1 cellular context compared by ENCODE assay signal in genomic region chr15:98789020-98789419, GRCh38.
TF ChIP-seq lines count a peak whose summit lies in the region.

No MANE protein-coding gene starts in this region.

TF ChIP-seq in GM23338, 12 proteins besides CTCF, POLR2A, EP300 and RAD21 (continued from another document):
- no peak for TF ChIP-seq ZNF462 (CRISPR knock-in tag; IDR thresholded peaks at IDR 0.05)
